In genomic region chr9:28610339-28610738, GRCh38 we compare ENCODE assay signal across 8 cellular contexts.
"Had no signal": no experiment of that assay in that cellular context is flagged by ENCODE, and none has a peak within 500 bp of the region (broad histone marks: within the 10 kb centered on the region; RNA-seq: fewer than 3 reads in every experiment).

No MANE protein-coding gene starts in this region.

- DNase-seq: GM23248, HCEC 1CT, IMR-90, KG1 had no signal

- H3K27ac ChIP-seq: GM23248 had no signal

- H3K4me3 ChIP-seq: GM23248, K562 had no signal

- ATAC-seq: K562 had no signal

- H2AFZ ChIP-seq: GM23248 had no signal

- H3K9ac ChIP-seq: GM23248 had no signal

- FAIRE-seq: H1, H54, HTR-8/SVneo, K562 had no signal
